In the genomic region with DNA sequence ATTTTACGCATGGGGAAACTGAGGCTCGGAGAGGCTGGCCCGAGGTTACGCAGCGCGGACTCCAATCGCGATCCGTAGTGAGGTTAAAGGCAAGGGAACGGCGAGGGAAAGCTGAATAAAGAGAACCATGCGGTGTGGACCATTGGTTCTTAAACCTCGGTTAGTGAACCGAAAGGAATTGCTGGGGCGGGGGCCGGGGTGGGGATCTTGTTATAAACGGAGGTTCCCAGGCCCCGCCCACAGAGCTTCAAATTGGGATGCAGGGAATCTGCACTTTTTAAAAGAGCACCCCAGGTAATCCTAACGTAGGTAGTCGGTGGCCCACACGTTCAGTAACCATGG, we compare ENCODE assay signal across 8 cellular contexts. TPM values are rescaled to one million over a fixed set of nuclear protein-coding genes. Genes with fewer than 3 reads are reported as not detected.
DNase-seq lines count a peak whose midpoint lies in the region; ATAC-seq and TF ChIP-seq lines count a peak whose summit lies in the region.

No MANE protein-coding gene starts in this region.

- no peak for TF ChIP-seq CTCF in 22Rv1 (IDR thresholded peaks at IDR 0.05)
- TF ChIP-seq CTCF in VCaP (conservative IDR thresholded peaks at IDR 0.05), result no peak
- TF ChIP-seq CTCF in hepatocyte (IDR thresholded peaks at IDR 0.05; ENCODE audit: poor library complexity), result no peak
- TF ChIP-seq CTCF in smooth muscle cell (IDR thresholded peaks at IDR 0.05; ENCODE audit: borderline replicate concordance, insufficient read depth, poor library complexity, severe bottlenecking), result no peak

- DNase-seq in hepatocyte (ENCODE audit: low spot score) (peak; percentile 37), smooth muscle cell (lab: John Stamatoyannopoulos, UW; ENCODE audit: unreplicated experiment) (no peak), NCI-H446 treated with DMSO at 0.1 percent for 48 hours (lab: John Stamatoyannopoulos, UW) (no peak), foreskin melanocyte (no peak), middle frontal gyrus (ENCODE audit: extremely low spot score, low spot score) (no peak)

- peak overlapping the region; percentile 96 for H2AFZ ChIP-seq in hepatocyte
- H2AFZ ChIP-seq in smooth muscle cell (ENCODE audit: low read depth), result peak overlapping the region; percentile 95

- H3K27me3 ChIP-seq in hepatocyte (no peaks in the 10 kb centered on the region), smooth muscle cell (ENCODE audit: low read depth) (no peaks in the 10 kb centered on the region)

- H3K9me3 ChIP-seq in hepatocyte (ENCODE audit: low read depth) (no peaks in the 10 kb centered on the region), smooth muscle cell (replicated peaks; ENCODE audit: low read depth) (no peaks in the 10 kb centered on the region)

- H3K9ac ChIP-seq in smooth muscle cell (ENCODE audit: low read depth), result peak overlapping the region; percentile 80

- H3K4me1 ChIP-seq in hepatocyte (ENCODE audit: insufficient read depth) (peaks cover 18% of the 10 kb centered on the region), smooth muscle cell (ENCODE audit: low read depth) (peaks cover 11% of the 10 kb centered on the region)

- peaks cover 58% of the 10 kb centered on the region for H3K79me2 ChIP-seq in hepatocyte
- H3K79me2 ChIP-seq in smooth muscle cell (ENCODE audit: low read depth), result peaks cover 33% of the 10 kb centered on the region

- H3K27ac ChIP-seq in 22Rv1, result peak overlapping the region; percentile 88
- H3K27ac ChIP-seq in VCaP, result peak overlapping the region; percentile 71
- H3K27ac ChIP-seq in hepatocyte, result peak overlapping the region; percentile 82
- H3K27ac ChIP-seq in smooth muscle cell (ENCODE audit: low read depth), result peak overlapping the region; percentile 53

- no peaks in the 10 kb centered on the region for H3K9me2 ChIP-seq in hepatocyte (replicated peaks; ENCODE audit: insufficient read depth)

- no peaks in the 10 kb centered on the region for H3K36me3 ChIP-seq in hepatocyte (replicated peaks; ENCODE audit: insufficient read depth, low read depth)
- no peaks in the 10 kb centered on the region for H3K36me3 ChIP-seq in smooth muscle cell (ENCODE audit: low read depth)

- under 1% methylated on average over 21 of the region's 21 CpGs for WGBS in hepatocyte (ENCODE audit: low lambda C conversion rate, missing lambda C conversion rate)
- WGBS in smooth muscle cell (ENCODE audit: low lambda C conversion rate), result 0% methylated on average over 19 of the region's 21 CpGs

- peak; percentile 10 for ATAC-seq in GM21723 (IDR thresholded peaks at IDR 0.05; ENCODE audit: unreplicated experiment)

- H4K20me1 ChIP-seq in hepatocyte (ENCODE audit: insufficient read depth, poor library complexity, severe bottlenecking) (no peaks in the 10 kb centered on the region), smooth muscle cell (ENCODE audit: low read depth) (peaks cover 11% of the 10 kb centered on the region)

- H3K4me3 ChIP-seq in hepatocyte (peak overlapping the region; percentile 96), smooth muscle cell (peak overlapping the region; percentile 97)

- H3F3A ChIP-seq in smooth muscle cell (ENCODE audit: low read depth), result no peaks in the 10 kb centered on the region

- peak overlapping the region; percentile 91 for H3K4me2 ChIP-seq in hepatocyte
- H3K4me2 ChIP-seq in smooth muscle cell, result peak overlapping the region; percentile 98

RNA-seq across cellular contexts. Expression of a gene that starts 0.5 kb away (rescaled TPM):
- 9.7 and 11.8 TPM in 2 replicates for total RNA-seq in hepatocyte
- polyA plus RNA-seq in hepatocyte, result 7.2 and 12.0 TPM in 2 replicates
- 14.6 and 19.1 TPM in 2 replicates for total RNA-seq in smooth muscle cell
- 11.2 and 14.5 TPM in 2 replicates for polyA plus RNA-seq in smooth muscle cell

RNA-seq across cellular contexts. Expression of a gene that starts 0.6 kb away (rescaled TPM):
- total RNA-seq in hepatocyte (19.4 and 22.0 TPM in 2 replicates), smooth muscle cell (31.0 and 38.7 TPM in 2 replicates)
- polyA plus RNA-seq in hepatocyte (28.2 and 30.4 TPM in 2 replicates), smooth muscle cell (32.6 and 35.6 TPM in 2 replicates)
